Comparison of ENCODE assay signal across 1 cellular context in genomic region chrX:57453901-57454300, GRCh38.
TF ChIP-seq lines count a peak whose summit lies in the region.

No MANE protein-coding gene starts in this region.

TF ChIP-seq in H1, 55 proteins besides CTCF, POLR2A, EP300 and RAD21 (continued from another document):
- no peak for TF ChIP-seq ZNF274 (IDR thresholded peaks at IDR 0.05; ENCODE audit: borderline replicate concordance, extremely low read depth, low read length)
- no peak for TF ChIP-seq GABPA (IDR thresholded peaks at IDR 0.05; ENCODE audit: borderline replicate concordance, insufficient read depth, low read length)
- TF ChIP-seq, protein P1, sequence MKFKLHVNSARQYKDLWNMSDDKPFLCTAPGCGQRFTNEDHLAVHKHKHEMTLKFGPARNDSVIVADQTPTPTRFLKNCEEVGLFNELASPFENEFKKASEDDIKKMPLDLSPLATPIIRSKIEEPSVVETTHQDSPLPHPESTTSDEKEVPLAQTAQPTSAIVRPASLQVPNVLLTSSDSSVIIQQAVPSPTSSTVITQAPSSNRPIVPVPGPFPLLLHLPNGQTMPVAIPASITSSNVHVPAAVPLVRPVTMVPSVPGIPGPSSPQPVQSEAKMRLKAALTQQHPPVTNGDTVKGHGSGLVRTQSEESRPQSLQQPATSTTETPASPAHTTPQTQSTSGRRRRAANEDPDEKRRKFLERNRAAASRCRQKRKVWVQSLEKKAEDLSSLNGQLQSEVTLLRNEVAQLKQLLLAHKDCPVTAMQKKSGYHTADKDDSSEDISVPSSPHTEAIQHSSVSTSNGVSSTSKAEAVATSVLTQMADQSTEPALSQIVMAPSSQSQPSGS (IDR thresholded peaks at IDR 0.05; ENCODE audit: low read length) = no peak
